In genomic region chr12:13175499-13175898, GRCh38 we compare ENCODE assay signal across 13 cellular contexts. TPM values are rescaled to one million over a fixed set of nuclear protein-coding genes. Genes with fewer than 3 reads are reported as not detected.
DNase-seq lines count a peak whose midpoint lies in the region; ATAC-seq and TF ChIP-seq lines count a peak whose summit lies in the region.
"Had no signal": no experiment of that assay in that cellular context is flagged by ENCODE, and none has a peak within 500 bp of the region (broad histone marks: within the 10 kb centered on the region; RNA-seq: fewer than 3 reads in every experiment).

No MANE protein-coding gene starts in this region.

- 0 out of 2 replicates have a peak, but pooled peaks cover 6% of the 10 kb centered on the region for H3K79me2 ChIP-seq in GM23248 (ENCODE audit: insufficient read depth)

- no peak for ATAC-seq in HG02798 (IDR thresholded peaks at IDR 0.05; ENCODE audit: poor library complexity, unreplicated experiment)
- ATAC-seq in HG03342 (IDR thresholded peaks at IDR 0.05; ENCODE audit: unreplicated experiment) = no peak
- ATAC-seq: activated naive CD8-positive, alpha-beta T cell treated with anti-CD3 and anti-CD28 coated beads, Interleukin-2, amount 50 U/mL, for 24 hours; CD8-positive, alpha-beta T cell; heart right ventricle had no signal

- H3K27ac ChIP-seq in GM23248 = peak overlapping the region; percentile 97

- H3K4me2 ChIP-seq in GM23248 (ENCODE audit: unreplicated experiment) (peak overlapping the region; percentile 68), skeletal muscle satellite cell (ENCODE audit: low read length) (peak overlapping the region; percentile 12)

- H3F3A ChIP-seq in GM23248 (ENCODE audit: insufficient read depth) = peaks cover 83% of the 10 kb centered on the region

- H3K27me3 ChIP-seq in GM23248 (replicated peaks; ENCODE audit: insufficient read depth) = no peaks in the 10 kb centered on the region
- no peaks in the 10 kb centered on the region for H3K27me3 ChIP-seq in skeletal muscle satellite cell (ENCODE audit: control insufficient read depth, insufficient read depth, low read length)
- H3K27me3 ChIP-seq: heart right ventricle had no signal

- H4K20me1 ChIP-seq in GM23248 (ENCODE audit: insufficient read depth) = no peaks in the 10 kb centered on the region

- H3K36me3 ChIP-seq in GM23248 (ENCODE audit: low read depth) = no peaks in the 10 kb centered on the region
- no peaks in the 10 kb centered on the region for H3K36me3 ChIP-seq in skeletal muscle satellite cell (ENCODE audit: insufficient read depth, low read length)
- H3K36me3 ChIP-seq: heart right ventricle had no signal

- no peak for TF ChIP-seq CTCF in fibroblast of the aortic adventitia (IDR thresholded peaks at IDR 0.05; ENCODE audit: insufficient read depth, low read length)

- DNase-seq in GM23248 = peak; percentile 88
- DNase-seq in RPMI7951 (ENCODE audit: low read depth) = peak; percentile 61
- DNase-seq in fibroblast of the aortic adventitia (ENCODE audit: low read depth) = peak; percentile 71
- no peak for DNase-seq in SHP77 treated with DMSO at 0.1 percent for 48 hours (lab: John Stamatoyannopoulos, UW)
- DNase-seq in NCI-H146 treated with DMSO at 0.1 percent for 48 hours (lab: John Stamatoyannopoulos, UW; ENCODE audit: unreplicated experiment) = no peak
- DNase-seq: activated CD8-positive, alpha-beta memory T cell treated with anti-CD3 and anti-CD28 coated beads, Interleukin-2, amount 50 U/mL, for 4 hours; activated naive CD8-positive, alpha-beta T cell treated with anti-CD3 and anti-CD28 coated beads, Interleukin-2, amount 50 U/mL, for 24 hours; CD8-positive, alpha-beta T cell; dermis blood vessel endothelial cell; heart right ventricle had no signal

- H3K4me3 ChIP-seq in GM23248 (no peak overlapping the region), fibroblast of the aortic adventitia (ENCODE audit: low read depth, low read length) (no peak overlapping the region), skeletal muscle satellite cell (ENCODE audit: low read length) (no peak overlapping the region)
- H3K4me3 ChIP-seq: heart right ventricle had no signal

- in situ Hi-C loops in GM23248 (cut with MboI) = no loop called here

- H3K4me1 ChIP-seq in GM23248 (ENCODE audit: insufficient read depth) (peaks cover 92% of the 10 kb centered on the region), skeletal muscle satellite cell (ENCODE audit: control insufficient read depth, insufficient read depth, low read length) (peaks cover 66% of the 10 kb centered on the region)

- H3K9ac ChIP-seq in GM23248 (peak overlapping the region; percentile 78), skeletal muscle satellite cell (ENCODE audit: low read depth, low read length) (no peak overlapping the region)

- 2% methylated on average over 4 of the region's 4 CpGs for WGBS in GM23248 (ENCODE audit: low coverage in 1 of 2, low lambda C conversion rate in 2 of 2, missing lambda C conversion rate in 2 of 2), 2 experiments

- H3K9me2 ChIP-seq in GM23248 (ENCODE audit: insufficient read depth) = no peaks in the 10 kb centered on the region

- no peak overlapping the region for H2AFZ ChIP-seq in GM23248

- H3K9me3 ChIP-seq in GM23248 (ENCODE audit: low read depth) = no peaks in the 10 kb centered on the region
- H3K9me3 ChIP-seq in skeletal muscle satellite cell (replicated peaks; ENCODE audit: low read length) = no peaks in the 10 kb centered on the region
- H3K9me3 ChIP-seq: heart right ventricle had no signal

RNA-seq across cellular contexts. Expression of gene EMP1, which starts 21.0 kb away (rescaled TPM):
- 631 and 744 TPM in 2 replicates for total RNA-seq in GM23248 (2014; rRNA removed; shearing (Covaris generic))
- 496 and 518 TPM in 2 replicates for polyA plus RNA-seq in GM23248 (2016; fragmentation: Nextera tagmentation; extraction: Ambion mirVana)
- 71.3 and 120 TPM in 2 replicates for total RNA-seq in RPMI7951 (2014; rRNA removed; shearing (Covaris generic))
- total RNA-seq in fibroblast of the aortic adventitia (ENCODE audit: low replicate concordance) = 19.1 and 244 TPM in 2 replicates
- 216 and 411 TPM in 2 replicates for total RNA-seq in skeletal muscle satellite cell (2012; rRNA removed)

Comparison
In these comparisons a context has a peak if more than half of its experiments do, and no peak if none do; other contexts are left out.
1. DNase-seq: peak in GM23248 (single experiment), RPMI7951 (single experiment) and fibroblast of the aortic adventitia (single experiment); none in SHP77 treated with DMSO at 0.1 percent for 48 hours (single experiment) and NCI-H146 treated with DMSO at 0.1 percent for 48 hours (single experiment).